ENCODE assay signal across 8 cellular contexts in genomic region chr20:46757754-46758678, GRCh38. TPM values are rescaled to one million over a fixed set of nuclear protein-coding genes. Genes with fewer than 3 reads are reported as not detected.
DNase-seq lines count a peak whose midpoint lies in the region; ATAC-seq and TF ChIP-seq lines count a peak whose summit lies in the region.

No MANE protein-coding gene starts in this region.

- no peaks in the 10 kb centered on the region for H3K9me2 ChIP-seq in GM23338 (ENCODE audit: insufficient read depth)

- peak; percentile 99 for TF ChIP-seq CTCF in AG04450 (IDR thresholded peaks at IDR 0.05; ENCODE audit: low read depth, low read length)
- TF ChIP-seq CTCF in GM23338 (conservative IDR thresholded peaks at IDR 0.05; ENCODE audit: low read depth in 2 of 2), result peak; percentile 89 to 98

- CTCF ChIA-PET in AG04450 (lab: Charles Lee), result interaction anchor here (0.5 to 2.1 kb wide), 24 partner anchors 9 to 626 kb away, joined by 3 to 12 read pairs (median 4); no protein-coding TSS in a partner anchor

- H3K4me3 Mint-ChIP-seq in GM23338, result no peak overlapping the region
- no peak overlapping the region for H3K4me3 Mint-ChIP-seq in memory B cell

- H3K27ac Mint-ChIP-seq in GM23338, result no peak overlapping the region
- no peak overlapping the region for H3K27ac Mint-ChIP-seq in memory B cell

- H3K9me3 ChIP-seq in AG04450 (ENCODE audit: control insufficient read depth, insufficient read depth, low read length), result no peaks in the 10 kb centered on the region; the same call in 1 of the 2 replicates

- H3K4me2 ChIP-seq in GM23338, result no peak overlapping the region

- no peaks in the 10 kb centered on the region for H3K79me2 ChIP-seq in GM23338 (replicated peaks; ENCODE audit: insufficient read depth)

- no peaks in the 10 kb centered on the region for H3K27me3 ChIP-seq in AG04450 (ENCODE audit: control insufficient read depth, insufficient read depth, low read length)
- H3K27me3 ChIP-seq in GM23338 (ENCODE audit: insufficient read depth), result no peaks in the 10 kb centered on the region

- H3K4me3 ChIP-seq in AG04450 (ENCODE audit: low read depth, low read length), result no peak overlapping the region
- H3K4me3 ChIP-seq in GM23338, result no peak overlapping the region

- POLR2A ChIA-PET in AG04450 (lab: Yijun Ruan, JAX), result no interaction called here

- H3K36me3 Mint-ChIP-seq in GM23338 (ENCODE audit: low read depth) (no peaks in the 10 kb centered on the region), memory B cell (no peaks in the 10 kb centered on the region)

- H3K4me1 ChIP-seq in GM23338 (ENCODE audit: insufficient read depth), result no peaks in the 10 kb centered on the region

- no peaks in the 10 kb centered on the region; the same call in 2 of the 3 replicates for H3K4me1 Mint-ChIP-seq in GM23338
- no peaks in the 10 kb centered on the region for H3K4me1 Mint-ChIP-seq in memory B cell

- no peak for DNase-seq in AG04450 (ENCODE audit: low read depth, low spot score)
- DNase-seq in GM23338 (ENCODE audit: low spot score), result peak; percentile 81
- DNase-seq in NCI-H446 (lab: John Stamatoyannopoulos, UW), result peak; percentile 52 to 60
- peak; percentile 71 for DNase-seq in activated CD4-positive, alpha-beta T cell treated with anti-CD3 and anti-CD28 coated beads for 48 hours
- peak; percentile 7 to 45 for DNase-seq in dermis microvascular lymphatic vessel endothelial cell (ENCODE audit: low read depth in 2 of 2)
- peak; percentile 33 for DNase-seq in memory B cell (ENCODE audit: low spot score in 2 of 2)
- DNase-seq in stimulated activated CD8-positive, alpha-beta memory T cell treated with anti-CD3 and anti-CD28 coated beads, Interleukin-4, amount 100 ng/mL, for 48 hours, result peak; percentile 75

- H3K27me3 Mint-ChIP-seq in GM23338 (ENCODE audit: insufficient read depth, low read depth, poor library complexity) (peaks cover under 1% of the 10 kb centered on the region), memory B cell (peaks cover 8% of the 10 kb centered on the region)

- H4K20me1 ChIP-seq in GM23338 (replicated peaks; ENCODE audit: insufficient read depth), result no peaks in the 10 kb centered on the region

- no peaks in the 10 kb centered on the region for H3F3A ChIP-seq in GM23338 (replicated peaks; ENCODE audit: low read depth)

- ATAC-seq in GM23338 (peak; percentile 72), memory B cell (ENCODE audit: low read depth) (peak; percentile 57), GM18511 (IDR thresholded peaks at IDR 0.05; ENCODE audit: unreplicated experiment) (no peak)

- no peaks in the 10 kb centered on the region for H3K9me3 Mint-ChIP-seq in GM23338
- no peaks in the 10 kb centered on the region for H3K9me3 Mint-ChIP-seq in memory B cell

- H2AFZ ChIP-seq in GM23338, result peak overlapping the region; percentile 11

- H3K27ac ChIP-seq in AG04450 (ENCODE audit: low read depth, low read length) (no peak overlapping the region), GM23338 (ENCODE audit: low read depth) (no peak overlapping the region)

- H3K36me3 ChIP-seq in GM23338 (ENCODE audit: insufficient read depth), result no peaks in the 10 kb centered on the region

TF ChIP-seq in GM23338, 12 proteins besides CTCF, POLR2A, EP300 and RAD21 (continues in another document):
- TF ChIP-seq ZNF331 (CRISPR knock-in tag; IDR thresholded peaks at IDR 0.05; ENCODE audit: low read depth) (no peak), REST (IDR thresholded peaks at IDR 0.05; ENCODE audit: unreplicated experiment) (no peak), ZNF462 (CRISPR knock-in tag; IDR thresholded peaks at IDR 0.05) (no peak), ZNF114 (CRISPR knock-in tag; IDR thresholded peaks at IDR 0.05) (no peak), STAT1 (IDR thresholded peaks at IDR 0.05; ENCODE audit: unreplicated experiment) (no peak), EZH2phosphoT487 (IDR thresholded peaks at IDR 0.05; ENCODE audit: unreplicated experiment) (no peak), JUNB (IDR thresholded peaks at IDR 0.05; ENCODE audit: unreplicated experiment) (no peak)

RNA-seq across cellular contexts. Expression of gene SLC2A10, which starts 48.6 kb away (rescaled TPM):
- 35.5 and 36.9 TPM in 2 replicates for polyA plus RNA-seq in AG04450 (2011; rRNA removed)
- 41.7 and 47.2 TPM in 2 replicates for polyA minus RNA-seq in AG04450 (2011; rRNA and poly(A)+ RNA removed)
- total RNA-seq in GM23338 (2014; rRNA removed; shearing (Covaris generic)), result 7.9 and 14.6 TPM in 2 replicates
- 4.3 and 4.9 TPM in 2 replicates for polyA plus RNA-seq in GM23338 (2016; fragmentation: Nextera tagmentation; extraction: Ambion mirVana)
- total RNA-seq in dermis microvascular lymphatic vessel endothelial cell, result 5.4 and 12.3 TPM in 2 replicates
